1 cellular context compared by ENCODE assay signal in the genomic region with DNA sequence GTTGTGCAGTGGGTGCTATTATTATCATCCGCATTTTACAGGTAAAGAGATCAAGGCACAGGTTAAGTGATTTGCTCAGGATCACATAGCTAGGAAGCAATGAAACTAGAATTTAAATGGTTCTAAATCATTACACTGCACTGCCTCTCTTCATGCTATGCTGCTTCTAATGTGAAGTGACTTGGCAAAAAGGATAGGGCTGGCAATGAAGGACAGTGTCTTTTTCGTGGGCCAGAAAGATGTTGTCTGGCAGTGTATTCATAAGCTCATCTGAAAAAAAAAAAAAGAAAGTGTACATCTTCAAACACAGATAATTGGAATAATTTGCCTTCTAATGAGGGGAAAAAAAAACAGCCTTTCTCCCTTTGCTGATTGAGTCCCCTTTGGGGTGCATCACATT.
TF ChIP-seq lines count a peak whose summit lies in the region.

No MANE protein-coding gene starts in this region.

TF ChIP-seq in H1, 55 proteins besides CTCF, POLR2A, EP300 and RAD21 (continued from another document):
- no peak for TF ChIP-seq SUZ12 (IDR thresholded peaks at IDR 0.05; ENCODE audit: low read length)
- no peak for TF ChIP-seq SIN3A (conservative IDR thresholded peaks at IDR 0.05 in 1 of 2, IDR thresholded peaks at IDR 0.05 in 1 of 2; ENCODE audit: low read depth in 1 of 2, low read length in 2 of 2)
- TF ChIP-seq CEBPB (IDR thresholded peaks at IDR 0.05; ENCODE audit: low read depth, low read length): no peak
- TF ChIP-seq SAP30 (IDR thresholded peaks at IDR 0.05; ENCODE audit: insufficient read depth, insufficient replicate concordance, low read length): no peak
